13 cellular contexts compared by ENCODE assay signal in genomic region chr4:23932935-23933334, GRCh38. TPM values are rescaled to one million over a fixed set of nuclear protein-coding genes. Genes with fewer than 3 reads are reported as not detected.
A peak's percentile ranks its signal among the peaks of the same experiment; 100 is the strongest.
DNase-seq lines count a peak whose midpoint lies in the region; TF ChIP-seq lines count a peak whose summit lies in the region.
"Had no signal": no experiment of that assay in that cellular context is flagged by ENCODE, and none has a peak within 500 bp of the region (broad histone marks: within the 10 kb centered on the region; RNA-seq: fewer than 3 reads in every experiment).

No MANE protein-coding gene starts in this region.

- no peak overlapping the region for H3K4ac ChIP-seq in trophoblast cell (ENCODE audit: low read depth, low read length)

- no peak overlapping the region for H2AK5ac ChIP-seq in trophoblast cell (ENCODE audit: low read length)

- no peak overlapping the region for H3K4me2 ChIP-seq in trophoblast cell (ENCODE audit: low read length)

- TF ChIP-seq CTCF in C4-2B (conservative IDR thresholded peaks at IDR 0.05) (peak; percentile 10; the same call in 1 of the 2 replicates), fibroblast of pulmonary artery (IDR thresholded peaks at IDR 0.05; ENCODE audit: low read length, missing control alignments) (peak; percentile 26), prostate gland (IDR thresholded peaks at IDR 0.05) (peak in 2 of 4 experiments; percentile 38 to 45)

- peaks cover 5% of the 10 kb centered on the region for H3K79me1 ChIP-seq in trophoblast cell (ENCODE audit: low read length)

- H3K27ac ChIP-seq in C4-2B (no peak overlapping the region), trophoblast cell (ENCODE audit: low read depth, low read length) (peak overlapping the region; percentile 30), prostate gland (no peak overlapping the region)
- H3K27ac ChIP-seq: neutrophil had no signal

- no peak overlapping the region for H3K9ac ChIP-seq in trophoblast cell (ENCODE audit: low read length)

- H3K23ac ChIP-seq in trophoblast cell (ENCODE audit: low read length), result no peak overlapping the region

- H3K27me3 ChIP-seq in trophoblast cell (ENCODE audit: insufficient read depth, low read length) (no peaks in the 10 kb centered on the region), prostate gland (replicated peaks; ENCODE audit: insufficient read depth) (no peaks in the 10 kb centered on the region)
- H3K27me3 ChIP-seq: neutrophil had no signal

- H3K4me1 ChIP-seq in trophoblast cell (ENCODE audit: control insufficient read depth in 1 of 2, insufficient read depth in 2 of 2, low read length in 2 of 2) (peaks cover 2 to 8% of the 10 kb centered on the region in 2 experiments), prostate gland (replicated peaks) (no peaks in the 10 kb centered on the region)

- no peak overlapping the region for H3K18ac ChIP-seq in trophoblast cell (ENCODE audit: low read length)

- H3K36me3 ChIP-seq in trophoblast cell (ENCODE audit: control insufficient read depth in 1 of 2, insufficient read depth in 2 of 2, low read length in 2 of 2) (no peaks in the 10 kb centered on the region), prostate gland (no peaks in the 10 kb centered on the region)
- H3K36me3 ChIP-seq: neutrophil had no signal

- peaks cover 3% of the 10 kb centered on the region for H3K9me3 ChIP-seq in trophoblast cell (ENCODE audit: insufficient read depth, low read depth, low read length)
- no peaks in the 10 kb centered on the region for H3K9me3 ChIP-seq in prostate gland
- H3K9me3 ChIP-seq: neutrophil had no signal

- H2BK120ac ChIP-seq in trophoblast cell (ENCODE audit: insufficient read depth, low read length, poor library complexity), result no peak overlapping the region

- H4K91ac ChIP-seq in trophoblast cell (ENCODE audit: low read depth, low read length), result no peak overlapping the region

- no peak overlapping the region for H3K14ac ChIP-seq in trophoblast cell (ENCODE audit: low read length)

- H3K4me3 ChIP-seq in fibroblast of pulmonary artery (replicated peaks; ENCODE audit: low read depth, low read length) (no peak overlapping the region), trophoblast cell (ENCODE audit: low read depth, low read length) (no peak overlapping the region), prostate gland (no peak overlapping the region)

- no peak overlapping the region for H2AFZ ChIP-seq in trophoblast cell (ENCODE audit: insufficient read depth, low read length, poor library complexity)

- peak overlapping the region; percentile 55 for H4K8ac ChIP-seq in trophoblast cell (ENCODE audit: low read depth, low read length)

- DNase-seq in RPMI7951 (ENCODE audit: low read depth), result peak; percentile 7
- DNase-seq in fibroblast of pulmonary artery (ENCODE audit: low read depth), result peak; percentile 27
- peak in 1 of 2 donors; percentile 60 for DNase-seq in trophoblast cell
- DNase-seq in central memory CD4-positive, alpha-beta T cell, result no peak
- DNase-seq in activated CD8-positive, alpha-beta memory T cell treated with anti-CD3 and anti-CD28 coated beads, Interleukin-2, amount 50 U/mL, for 48 hours, result no peak
- no peak for DNase-seq in prostate gland (ENCODE audit: low spot score)
- DNase-seq in activated CD4-positive, CD25-positive, alpha-beta regulatory T cell (lab: John Stamatoyannopoulos, UW), result no peak
- DNase-seq: activated CD4-positive, alpha-beta T cell treated with anti-CD3 and anti-CD28 coated beads, Interleukin-2, amount 50 U/mL, for 48 hours; activated naive CD4-positive, alpha-beta T cell; effector memory CD4-positive, alpha-beta T cell; NCI-H82 had no signal

- no peak overlapping the region for H4K12ac ChIP-seq in trophoblast cell (ENCODE audit: low read depth, low read length)

- intact Hi-C loops in prostate gland (cut with DNase I), result loop anchor here (5.0 kb wide), 1 partner anchor 41 kb away; the partner anchor contains the start of gene PPARGC1A

- H2BK12ac ChIP-seq in trophoblast cell (ENCODE audit: low read length), result peak overlapping the region; percentile 26

- no peak for TF ChIP-seq POLR2A in prostate gland (IDR thresholded peaks at IDR 0.05)

- no peak overlapping the region for H2BK5ac ChIP-seq in trophoblast cell (ENCODE audit: low read depth, low read length, poor library complexity)

- WGBS in trophoblast cell (ENCODE audit: extremely low coverage, insufficient coverage, insufficient read length), result no CpG with 5 or more reads among the region's 4 CpGs
- 29% methylated on average over 4 of the region's 4 CpGs for WGBS in prostate gland

- no peaks in the 10 kb centered on the region for H3K79me2 ChIP-seq in trophoblast cell (ENCODE audit: control insufficient read depth, insufficient read depth, low read length, poor library complexity)

RNA-seq across cellular contexts. Expression of gene PPARGC1A, which starts 43.1 kb away (rescaled TPM):
- total RNA-seq in RPMI7951 (2014; rRNA removed; shearing (Covaris generic)), result 0.20 and 0.24 TPM in 2 replicates
- polyA plus RNA-seq in trophoblast cell (2013), result 3.6 and 3.7 TPM in 2 replicates
- 10 to 100 TPM in 1 of 2 donors, 1 to 10 TPM in 1; 9.2 to 14.7 TPM for total RNA-seq in prostate gland

Comparison
In these comparisons a context has a peak if more than half of its experiments do, and no peak if none do; other contexts are left out.
1. DNase-seq: peak in RPMI7951 (single experiment) and fibroblast of pulmonary artery (single experiment); none in central memory CD4-positive, alpha-beta T cell (single experiment), activated CD8-positive, alpha-beta memory T cell treated with anti-CD3 and anti-CD28 coated beads, Interleukin-2, amount 50 U/mL, for 48 hours (single experiment), prostate gland (single experiment) and activated CD4-positive, CD25-positive, alpha-beta regulatory T cell (0 of 4).